12 cellular contexts compared by ENCODE assay signal in the genomic region with DNA sequence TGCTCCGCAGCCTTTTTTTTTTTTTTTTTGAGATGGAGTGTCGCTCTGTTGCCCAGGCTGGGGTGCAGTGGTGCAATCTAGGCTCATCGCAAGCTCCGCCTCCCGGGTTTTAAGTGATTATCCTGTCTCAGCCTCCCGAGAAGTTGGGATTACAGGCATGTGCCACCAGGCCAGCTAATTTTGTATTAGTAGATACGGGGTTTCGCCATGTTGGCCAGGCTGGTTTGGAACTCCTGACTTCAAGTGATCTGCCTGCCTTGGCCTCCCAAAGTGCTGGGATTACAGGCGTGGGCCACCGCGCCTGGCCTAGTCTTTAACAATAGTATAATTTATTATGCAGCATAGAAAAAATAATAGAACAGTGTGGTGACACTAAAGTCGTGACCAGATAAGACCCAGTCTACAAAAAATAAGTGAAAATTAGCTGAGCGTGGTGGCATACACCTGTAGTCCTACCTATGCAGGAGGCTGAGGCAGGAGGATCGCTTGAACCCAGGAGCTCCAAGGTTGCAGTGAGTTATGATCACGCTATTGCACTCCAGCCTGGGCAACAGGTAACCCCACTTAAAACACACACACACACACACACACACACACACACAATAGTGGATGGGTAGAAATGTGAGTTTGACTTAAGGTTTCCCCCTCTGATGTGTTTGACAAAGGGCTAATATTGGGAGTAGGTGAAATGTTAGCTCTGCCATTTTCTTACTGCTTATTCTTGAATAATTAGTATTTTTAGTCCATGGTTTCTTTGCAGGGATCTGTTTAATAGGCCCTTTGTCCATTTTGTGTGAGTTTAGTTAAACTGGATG. TPM values are rescaled to one million over a fixed set of nuclear protein-coding genes. Genes with fewer than 3 reads are reported as not detected.
A peak's percentile ranks its signal among the peaks of the same experiment; 100 is the strongest.
DNase-seq lines count a peak whose midpoint lies in the region; ATAC-seq and TF ChIP-seq lines count a peak whose summit lies in the region.
"Had no signal": no experiment of that assay in that cellular context is flagged by ENCODE, and none has a peak within 500 bp of the region (broad histone marks: within the 10 kb centered on the region; RNA-seq: fewer than 3 reads in every experiment).

No MANE protein-coding gene starts in this region.

- peak overlapping the region; percentile 48 to 98 (median 94) for H3K27ac Mint-ChIP-seq in CD8-positive, alpha-beta memory T cell
- H3K27ac Mint-ChIP-seq in activated B cell treated with CpG ODN at 0.5 μM for 24 hours (peak overlapping the region; percentile 90), memory B cell (no peak overlapping the region)
- H3K27ac Mint-ChIP-seq: HFFc6 had no signal

- no peaks in the 10 kb centered on the region for H3K9me3 Mint-ChIP-seq in CD8-positive, alpha-beta memory T cell
- no peaks in the 10 kb centered on the region for H3K9me3 Mint-ChIP-seq in activated B cell treated with CpG ODN at 0.5 μM for 24 hours
- H3K9me3 Mint-ChIP-seq in memory B cell, result no peaks in the 10 kb centered on the region
- H3K9me3 Mint-ChIP-seq: HFFc6 had no signal

- CTCF ChIA-PET in CD8-positive, alpha-beta memory T cell (lab: Charles Lee), result interaction anchor here (1.2 to 16.9 kb wide), 5 partner anchors 17 to 153 kb away, joined by 3 to 461 read pairs (median 216); no protein-coding TSS in a partner anchor
- CTCF ChIA-PET in activated B cell treated with CpG ODN at 0.5 μM for 24 hours (lab: Charles Lee), result interaction anchor here (0.5 to 10.9 kb wide), 11 partner anchors 18 to 746 kb away, joined by 3 to 289 read pairs (median 4); no protein-coding TSS in a partner anchor

- peaks cover 41% of the 10 kb centered on the region for H3K36me3 ChIP-seq in CD8-positive, alpha-beta memory T cell (ENCODE audit: insufficient read depth, low read length)
- H3K36me3 ChIP-seq in KOPT-K1 (ENCODE audit: insufficient read depth, low read length), result peaks cover 53% of the 10 kb centered on the region

- peaks cover 70 to 78% (median 74%) of the 10 kb centered on the region in 3 donors for H3K4me1 Mint-ChIP-seq in CD8-positive, alpha-beta memory T cell
- H3K4me1 Mint-ChIP-seq in activated B cell treated with CpG ODN at 0.5 μM for 24 hours (peaks cover 66% of the 10 kb centered on the region), memory B cell (peaks cover 35% of the 10 kb centered on the region)

- DNase-seq in CD8-positive, alpha-beta memory T cell, result no peak
- DNase-seq in activated B cell treated with CpG ODN at 0.5 μM for 24 hours (no peak), memory B cell (ENCODE audit: low spot score in 2 of 2) (no peak), NCI-H345 treated with DMSO at 0.1 percent for 48 hours (lab: John Stamatoyannopoulos, UW; ENCODE audit: unreplicated experiment) (no peak), SHP77 treated with DMSO at 0.1 percent for 48 hours (lab: John Stamatoyannopoulos, UW) (no peak)
- no peak for DNase-seq in effector CD8-positive, alpha-beta T cell (lab: John Stamatoyannopoulos, UW)
- DNase-seq: activated gamma-delta T cell treated with Interleukin-2 at 50 U/mL for 16 hours; HFFc6; stimulated activated CD4-positive, alpha-beta T cell treated with anti-CD3 and anti-CD28 coated beads, Interleukin-4, amount 100 ng/mL, for 4 hours had no signal

- peaks cover 70% of the 10 kb centered on the region for H3K4me1 ChIP-seq in CD8-positive, alpha-beta memory T cell (ENCODE audit: insufficient read depth, low read length)

- H3K9me3 ChIP-seq in CD8-positive, alpha-beta memory T cell (ENCODE audit: low read length), result no peaks in the 10 kb centered on the region
- no peaks in the 10 kb centered on the region for H3K9me3 ChIP-seq in KOPT-K1 (ENCODE audit: insufficient read depth, low read length, poor library complexity, severe bottlenecking)
- H3K9me3 ChIP-seq: right atrium auricular region had no signal

- ATAC-seq in activated B cell treated with CpG ODN at 0.5 μM for 24 hours (ENCODE audit: low read depth) (peak; percentile 8), memory B cell (ENCODE audit: low read depth) (no peak)
- ATAC-seq: Panc1 had no signal

- no peaks in the 10 kb centered on the region for H3K27me3 ChIP-seq in CD8-positive, alpha-beta memory T cell (ENCODE audit: insufficient read depth, low read length, poor library complexity, severe bottlenecking)
- H3K27me3 ChIP-seq: right atrium auricular region had no signal

- POLR2A ChIA-PET in CD8-positive, alpha-beta memory T cell (lab: Charles Lee), result interaction anchor here (0.6 to 1.4 kb wide), 3 partner anchors 11 to 31 kb away, joined by 4 to 6 read pairs (median 5); no protein-coding TSS in a partner anchor
- POLR2A ChIA-PET in activated B cell treated with CpG ODN at 0.5 μM for 24 hours (lab: Charles Lee), result interaction anchor here (0.6 to 13.8 kb wide), 32 partner anchors 8 to 416 kb away, joined by 3 to 956 read pairs (median 5); partner anchors contain the start of gene MTCH1

- intact Hi-C loops in activated B cell treated with CpG ODN at 0.5 μM for 24 hours (cut with micrococcal nuclease), result loop anchor here (1.0 kb wide), 1 partner anchor 32 kb away; no protein-coding TSS in a partner anchor

- peaks cover 42 to 54% (median 51%) of the 10 kb centered on the region in 3 donors for H3K36me3 Mint-ChIP-seq in CD8-positive, alpha-beta memory T cell
- peaks cover 56% of the 10 kb centered on the region for H3K36me3 Mint-ChIP-seq in activated B cell treated with CpG ODN at 0.5 μM for 24 hours (ENCODE audit: low read depth)
- H3K36me3 Mint-ChIP-seq in memory B cell, result peaks cover 13% of the 10 kb centered on the region

- peak overlapping the region; percentile 89 for H3K27ac ChIP-seq in CD8-positive, alpha-beta memory T cell (ENCODE audit: low read depth, low read length)
- peak overlapping the region; percentile 95 for H3K27ac ChIP-seq in KOPT-K1 (ENCODE audit: low read depth, low read length, poor library complexity, severe bottlenecking)
- H3K27ac ChIP-seq: right atrium auricular region had no signal

- peak overlapping the region in 6 of 7 donors; percentile 90 to 99 (median 94) for H3K4me3 Mint-ChIP-seq in CD8-positive, alpha-beta memory T cell
- peak overlapping the region; percentile 92 for H3K4me3 Mint-ChIP-seq in activated B cell treated with CpG ODN at 0.5 μM for 24 hours
- peak overlapping the region; percentile 8 for H3K4me3 Mint-ChIP-seq in memory B cell
- H3K4me3 Mint-ChIP-seq: HFFc6 had no signal

- TF ChIP-seq CTCF in activated B cell treated with CpG ODN at 0.5 μM for 24 hours (IDR thresholded peaks at IDR 0.05), result no peak

- H3K27me3 Mint-ChIP-seq in CD8-positive, alpha-beta memory T cell, result no peaks in the 10 kb centered on the region
- H3K27me3 Mint-ChIP-seq in activated B cell treated with CpG ODN at 0.5 μM for 24 hours, result no peaks in the 10 kb centered on the region
- H3K27me3 Mint-ChIP-seq in memory B cell, result no peaks in the 10 kb centered on the region

- peak overlapping the region; percentile 68 for H3K4me3 ChIP-seq in CD8-positive, alpha-beta memory T cell (ENCODE audit: low read length)
- H3K4me3 ChIP-seq: right atrium auricular region had no signal

RNA-seq across cellular contexts. Expression of gene PIM1, which starts 6.5 kb away (rescaled TPM):
- 10 to 100 TPM; 93.7 to 99.1 TPM for total RNA-seq in CD8-positive, alpha-beta memory T cell
- polyA plus RNA-seq in CD8-positive, alpha-beta memory T cell, result 253 TPM
- 272 and 283 TPM in 2 replicates for total RNA-seq in activated B cell treated with CpG ODN at 0.5 μM for 24 hours

Comparison
In these comparisons a context has a peak if more than half of its experiments do, and no peak if none do; other contexts are left out.
1. H3K4me3 Mint-ChIP-seq: peak in every context shown above with its lines; median percentile 94 in CD8-positive, alpha-beta memory T cell; 92 in activated B cell treated with CpG ODN at 0.5 μM for 24 hours; 8 in memory B cell.